In genomic region chr3:82265747-82266146, GRCh38 we compare ENCODE assay signal across 9 cellular contexts.
"Had no signal": no experiment of that assay in that cellular context is flagged by ENCODE, and none has a peak within 500 bp of the region (broad histone marks: within the 10 kb centered on the region; RNA-seq: fewer than 3 reads in every experiment).

No MANE protein-coding gene starts in this region.

- H3K9ac ChIP-seq: GM23248, KMS-11 had no signal

- H3K4me2 ChIP-seq: KMS-11 had no signal

- H3K27ac ChIP-seq: GM23248, KMS-11 had no signal

- H3K4me3 ChIP-seq: GM23248 had no signal

- DNase-seq: GM23248, GOT3, H9, HCEC 1CT, Karpas-422, KBM-7 had no signal

- FAIRE-seq: H54, HTR-8/SVneo had no signal

- H2AFZ ChIP-seq: GM23248 had no signal

- H3K4me3 Mint-ChIP-seq: H9 had no signal
